ENCODE assay signal across 1 cellular context in the genomic region with DNA sequence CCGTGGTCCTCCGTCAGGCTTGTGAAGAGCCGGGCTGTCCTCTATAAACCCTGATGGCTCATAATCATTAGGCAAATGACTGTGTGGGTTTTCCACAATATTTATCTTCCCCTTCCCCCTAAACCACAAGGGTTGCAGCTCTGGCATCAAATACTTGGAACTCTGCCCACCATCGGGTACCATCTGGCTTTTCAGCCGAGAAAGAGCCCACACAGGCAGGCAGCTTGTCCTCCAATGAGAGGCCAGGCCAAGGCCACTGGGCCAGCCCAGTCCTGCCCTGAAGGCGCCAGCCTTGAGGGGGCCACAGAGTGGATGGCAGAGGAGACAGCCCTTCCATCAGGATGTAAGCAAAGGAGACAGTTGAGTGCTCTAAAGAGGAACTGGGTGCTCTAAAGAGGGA.
TF ChIP-seq lines count a peak whose summit lies in the region.

No MANE protein-coding gene starts in this region.

TF ChIP-seq in WTC11, 78 proteins besides CTCF, POLR2A, EP300 and RAD21 (continued from another document):
- TF ChIP-seq, protein P1, sequence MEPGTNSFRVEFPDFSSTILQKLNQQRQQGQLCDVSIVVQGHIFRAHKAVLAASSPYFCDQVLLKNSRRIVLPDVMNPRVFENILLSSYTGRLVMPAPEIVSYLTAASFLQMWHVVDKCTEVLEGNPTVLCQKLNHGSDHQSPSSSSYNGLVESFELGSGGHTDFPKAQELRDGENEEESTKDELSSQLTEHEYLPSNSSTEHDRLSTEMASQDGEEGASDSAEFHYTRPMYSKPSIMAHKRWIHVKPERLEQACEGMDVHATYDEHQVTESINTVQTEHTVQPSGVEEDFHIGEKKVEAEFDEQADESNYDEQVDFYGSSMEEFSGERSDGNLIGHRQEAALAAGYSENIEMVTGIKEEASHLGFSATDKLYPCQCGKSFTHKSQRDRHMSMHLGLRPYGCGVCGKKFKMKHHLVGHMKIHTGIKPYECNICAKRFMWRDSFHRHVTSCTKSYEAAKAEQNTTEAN (CRISPR knock-in tag; IDR thresholded peaks at IDR 0.05): no peak
- TF ChIP-seq, protein P2, sequence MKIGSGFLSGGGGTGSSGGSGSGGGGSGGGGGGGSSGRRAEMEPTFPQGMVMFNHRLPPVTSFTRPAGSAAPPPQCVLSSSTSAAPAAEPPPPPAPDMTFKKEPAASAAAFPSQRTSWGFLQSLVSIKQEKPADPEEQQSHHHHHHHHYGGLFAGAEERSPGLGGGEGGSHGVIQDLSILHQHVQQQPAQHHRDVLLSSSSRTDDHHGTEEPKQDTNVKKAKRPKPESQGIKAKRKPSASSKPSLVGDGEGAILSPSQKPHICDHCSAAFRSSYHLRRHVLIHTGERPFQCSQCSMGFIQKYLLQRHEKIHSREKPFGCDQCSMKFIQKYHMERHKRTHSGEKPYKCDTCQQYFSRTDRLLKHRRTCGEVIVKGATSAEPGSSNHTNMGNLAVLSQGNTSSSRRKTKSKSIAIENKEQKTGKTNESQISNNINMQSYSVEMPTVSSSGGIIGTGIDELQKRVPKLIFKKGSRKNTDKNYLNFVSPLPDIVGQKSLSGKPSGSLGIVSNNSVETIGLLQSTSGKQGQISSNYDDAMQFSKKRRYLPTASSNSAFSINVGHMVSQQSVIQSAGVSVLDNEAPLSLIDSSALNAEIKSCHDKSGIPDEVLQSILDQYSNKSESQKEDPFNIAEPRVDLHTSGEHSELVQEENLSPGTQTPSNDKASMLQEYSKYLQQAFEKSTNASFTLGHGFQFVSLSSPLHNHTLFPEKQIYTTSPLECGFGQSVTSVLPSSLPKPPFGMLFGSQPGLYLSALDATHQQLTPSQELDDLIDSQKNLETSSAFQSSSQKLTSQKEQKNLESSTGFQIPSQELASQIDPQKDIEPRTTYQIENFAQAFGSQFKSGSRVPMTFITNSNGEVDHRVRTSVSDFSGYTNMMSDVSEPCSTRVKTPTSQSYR (CRISPR knock-in tag; IDR thresholded peaks at IDR 0.05): no peak
- TF ChIP-seq, protein P3, sequence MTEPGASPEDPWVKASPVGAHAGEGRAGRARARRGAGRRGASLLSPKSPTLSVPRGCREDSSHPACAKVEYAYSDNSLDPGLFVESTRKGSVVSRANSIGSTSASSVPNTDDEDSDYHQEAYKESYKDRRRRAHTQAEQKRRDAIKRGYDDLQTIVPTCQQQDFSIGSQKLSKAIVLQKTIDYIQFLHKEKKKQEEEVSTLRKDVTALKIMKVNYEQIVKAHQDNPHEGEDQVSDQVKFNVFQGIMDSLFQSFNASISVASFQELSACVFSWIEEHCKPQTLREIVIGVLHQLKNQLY (CRISPR knock-in tag; IDR thresholded peaks at IDR 0.05): no peak
- TF ChIP-seq NFATC4 (CRISPR knock-in tag; IDR thresholded peaks at IDR 0.05) (no peak), SOX15 (CRISPR knock-in tag; IDR thresholded peaks at IDR 0.05) (no peak), NR2C2 (CRISPR knock-in tag; IDR thresholded peaks at IDR 0.05) (no peak), TEAD4 (CRISPR knock-in tag; IDR thresholded peaks at IDR 0.05) (no peak), MXD4 (CRISPR knock-in tag; IDR thresholded peaks at IDR 0.05; ENCODE audit: borderline replicate concordance) (no peak), ZNF396 (CRISPR knock-in tag; IDR thresholded peaks at IDR 0.05; ENCODE audit: borderline replicate concordance) (no peak)
- TF ChIP-seq, protein P4, sequence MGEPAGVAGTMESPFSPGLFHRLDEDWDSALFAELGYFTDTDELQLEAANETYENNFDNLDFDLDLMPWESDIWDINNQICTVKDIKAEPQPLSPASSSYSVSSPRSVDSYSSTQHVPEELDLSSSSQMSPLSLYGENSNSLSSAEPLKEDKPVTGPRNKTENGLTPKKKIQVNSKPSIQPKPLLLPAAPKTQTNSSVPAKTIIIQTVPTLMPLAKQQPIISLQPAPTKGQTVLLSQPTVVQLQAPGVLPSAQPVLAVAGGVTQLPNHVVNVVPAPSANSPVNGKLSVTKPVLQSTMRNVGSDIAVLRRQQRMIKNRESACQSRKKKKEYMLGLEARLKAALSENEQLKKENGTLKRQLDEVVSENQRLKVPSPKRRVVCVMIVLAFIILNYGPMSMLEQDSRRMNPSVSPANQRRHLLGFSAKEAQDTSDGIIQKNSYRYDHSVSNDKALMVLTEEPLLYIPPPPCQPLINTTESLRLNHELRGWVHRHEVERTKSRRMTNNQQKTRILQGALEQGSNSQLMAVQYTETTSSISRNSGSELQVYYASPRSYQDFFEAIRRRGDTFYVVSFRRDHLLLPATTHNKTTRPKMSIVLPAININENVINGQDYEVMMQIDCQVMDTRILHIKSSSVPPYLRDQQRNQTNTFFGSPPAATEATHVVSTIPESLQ (CRISPR knock-in tag; IDR thresholded peaks at IDR 0.05): no peak
